In genomic region chr16:56425439-56425832, GRCh38 we compare ENCODE assay signal across 8 cellular contexts. TPM values are rescaled to one million over a fixed set of nuclear protein-coding genes. Genes with fewer than 3 reads are reported as not detected.
DNase-seq lines count a peak whose midpoint lies in the region; ATAC-seq, FAIRE-seq and TF ChIP-seq lines count a peak whose summit lies in the region.

Gene AMFR (minus strand): TSS chr16:56425545. CDS start chr16:56425327, 218 bp downstream.

- peak; percentile 71 for TF ChIP-seq CTCF in RWPE2 (IDR thresholded peaks at IDR 0.05; ENCODE audit: poor library complexity, severe bottlenecking)

- H3K4me3 ChIP-seq in RWPE2 (ENCODE audit: severe bottlenecking) (peak within 1 kb of the TSS; percentile 98), neuronal stem cell (ENCODE audit: low read length in 2 of 2) (peak within 1 kb of the TSS; percentile 78 to 99)

- H2BK15ac ChIP-seq in neuronal stem cell (ENCODE audit: low read length) = no peak within 1 kb of the TSS

- H4K91ac ChIP-seq in neuronal stem cell (ENCODE audit: low read depth, low read length, poor library complexity) = no peak within 1 kb of the TSS

- H2AFZ ChIP-seq in neuronal stem cell (ENCODE audit: low read length) = peak within 1 kb of the TSS; percentile 92

- DNase-seq in Caki2 (ENCODE audit: low read depth) = peak; percentile 77
- DNase-seq in RWPE2 (ENCODE audit: low spot score) = no peak
- DNase-seq in activated naive CD4-positive, alpha-beta T cell treated with Interleukin-2 at 50 U/mL for 16 hours = peak; percentile 71
- peak; percentile 88 to 92 for DNase-seq in frontal cortex (ENCODE audit: low spot score in 2 of 2)
- DNase-seq in neuronal stem cell (ENCODE audit: low spot score) = peak; percentile 78
- peak in 39 of 49 donors; percentile 17 to 80 (median 39) for DNase-seq in substantia nigra (lab: John Stamatoyannopoulos, UW)

- ATAC-seq in GM19372 (IDR thresholded peaks at IDR 0.05; ENCODE audit: low read depth, unreplicated experiment) = peak; percentile 73
- ATAC-seq in HG03469 (IDR thresholded peaks at IDR 0.05; ENCODE audit: unreplicated experiment) = peak; percentile 56
- ATAC-seq in RWPE2 (ENCODE audit: low read depth) = peak; percentile 89

- H3K14ac ChIP-seq in neuronal stem cell (ENCODE audit: low read length) = peak within 1 kb of the TSS; percentile 33

- H3K27me3 ChIP-seq in RWPE2 (ENCODE audit: insufficient read depth, poor library complexity, severe bottlenecking) (no peaks in the 10 kb centered on the region), neuronal stem cell (ENCODE audit: control insufficient read depth in 3 of 3, insufficient read depth in 3 of 3, low read depth in 1 of 3, low read length in 3 of 3) (peaks cover 0 to 2% (median 0%) of the 10 kb centered on the region in 3 experiments)

- peak within 1 kb of the TSS; percentile 91 for H2BK5ac ChIP-seq in neuronal stem cell (ENCODE audit: low read length)

- no peak within 1 kb of the TSS for H4K8ac ChIP-seq in neuronal stem cell (ENCODE audit: low read depth, low read length)

- no peak within 1 kb of the TSS for H2BK120ac ChIP-seq in neuronal stem cell (ENCODE audit: low read depth, low read length)

- H3K23ac ChIP-seq in neuronal stem cell (ENCODE audit: low read depth, low read length, poor library complexity) = no peak within 1 kb of the TSS

- no peak within 1 kb of the TSS for H3K4ac ChIP-seq in neuronal stem cell (ENCODE audit: low read length)

- no peaks in the 10 kb centered on the region for H3K9me3 ChIP-seq in RWPE2 (ENCODE audit: severe bottlenecking)
- H3K9me3 ChIP-seq in neuronal stem cell (replicated peaks in 1 of 2; ENCODE audit: control insufficient read depth in 2 of 2, insufficient read depth in 1 of 2, low read depth in 1 of 2, low read length in 2 of 2) = no peaks in the 10 kb centered on the region

- H3K4me1 ChIP-seq in RWPE2 (ENCODE audit: insufficient read depth, poor library complexity, severe bottlenecking) (peaks cover 9% of the 10 kb centered on the region), neuronal stem cell (ENCODE audit: control insufficient read depth in 2 of 2, insufficient read depth in 1 of 2, low read depth in 1 of 2, low read length in 2 of 2) (peaks cover 2 to 6% of the 10 kb centered on the region in 2 donors)

- no peak for FAIRE-seq in frontal cortex (lab: Jason Lieb, UNC)

- peak within 1 kb of the TSS; percentile 81 for H3K4me2 ChIP-seq in neuronal stem cell (ENCODE audit: insufficient read depth, low read length, poor library complexity, severe bottlenecking)

- H3K79me1 ChIP-seq in neuronal stem cell (ENCODE audit: low read depth, low read length) = no peaks in the 10 kb centered on the region

- peak within 1 kb of the TSS; percentile 97 for H3K18ac ChIP-seq in neuronal stem cell (ENCODE audit: low read length)

- H2AK5ac ChIP-seq in neuronal stem cell (ENCODE audit: low read depth, low read length) = no peak within 1 kb of the TSS

- in situ Hi-C loops in Caki2 (cut with HindIII; ENCODE audit: low pct_unique_long_range_greater_than_20kb, low sequenced_read_pairs) = no loop called here

- no peak within 1 kb of the TSS for H2BK12ac ChIP-seq in neuronal stem cell (ENCODE audit: low read length)

- H3K27ac ChIP-seq in RWPE2 (ENCODE audit: poor library complexity, severe bottlenecking) (peak within 1 kb of the TSS; percentile 53), neuronal stem cell (replicated peaks; ENCODE audit: low read length) (peak within 1 kb of the TSS; percentile 42), substantia nigra (ENCODE audit: low read depth, low read length, poor library complexity, severe bottlenecking) (peak within 1 kb of the TSS; percentile 80)

- peak within 1 kb of the TSS; percentile 94 for H3K9ac ChIP-seq in neuronal stem cell (ENCODE audit: low read depth, low read length, poor library complexity)

- WGBS in neuronal stem cell (ENCODE audit: extremely low coverage in 2 of 2, insufficient read length in 2 of 2, insufficient replicate concordance in 1 of 2), 2 donors = no CpG with 5 or more reads among the region's 57 CpGs

- H3K36me3 ChIP-seq in RWPE2 (ENCODE audit: low read depth) (peaks cover 8% of the 10 kb centered on the region), neuronal stem cell (replicated peaks in 1 of 2; ENCODE audit: control insufficient read depth in 2 of 2, insufficient read depth in 2 of 2, low read length in 2 of 2) (peaks cover 2 to 24% of the 10 kb centered on the region in 2 donors)

RNA-seq across cellular contexts. Expression of gene AMFR, which starts in this region (rescaled TPM):
- 109 TPM in 2 replicates for total RNA-seq in Caki2 (2014; rRNA removed; shearing (Covaris generic); ENCODE audit: low replicate concordance)
- total RNA-seq in frontal cortex = 336 TPM
- polyA plus RNA-seq in neuronal stem cell (2013, experiment 1 of 2) = 25.0 TPM
- 25.1 TPM for polyA plus RNA-seq in neuronal stem cell (2013, experiment 2 of 2)
